1 cellular context compared by ENCODE assay signal in the genomic region with DNA sequence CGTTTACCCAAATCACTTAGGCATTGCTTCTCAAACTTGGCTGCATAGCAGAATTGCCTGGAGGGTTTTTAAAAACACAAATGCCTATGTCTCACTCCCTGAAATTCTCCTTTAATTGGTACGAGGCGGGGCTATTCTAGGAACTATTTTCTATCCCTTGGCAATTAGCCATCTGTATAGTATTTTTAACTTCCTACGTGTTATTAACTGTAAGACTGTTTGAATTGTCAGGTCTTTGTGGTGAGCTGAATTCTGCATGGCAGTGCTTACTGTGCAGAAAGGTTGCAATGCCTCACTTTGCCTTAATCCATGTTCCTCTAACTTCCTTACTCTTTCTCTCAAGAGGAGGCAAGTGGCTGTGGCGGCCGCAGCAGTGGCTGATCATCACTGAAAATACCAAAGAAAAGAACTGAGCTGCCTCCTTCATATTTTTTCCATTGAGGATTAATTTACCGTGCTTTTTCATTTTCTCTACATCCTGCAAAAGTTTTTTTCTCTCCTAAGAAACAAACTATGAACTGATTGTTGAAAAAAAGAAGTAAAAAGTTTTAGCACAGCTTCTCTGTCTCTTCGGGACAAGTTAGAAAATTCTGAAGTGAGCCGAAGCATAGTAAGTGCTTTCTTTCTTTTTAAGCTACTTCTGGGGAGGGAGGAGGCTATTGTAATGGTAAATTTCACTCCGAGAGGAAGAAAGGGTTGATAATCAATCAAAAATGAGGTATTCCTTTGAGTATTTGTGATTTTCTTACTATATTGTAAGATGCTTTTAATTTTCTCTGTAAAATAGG.
TF ChIP-seq lines count a peak whose summit lies in the region.

TSS of gene SHROOM3 (plus strand) at position 329 of the 788 bp plus-strand sequence. CDS start 824 bp downstream, outside the sequence.

TF ChIP-seq in K562, 482 proteins besides CTCF, POLR2A, EP300 and RAD21 (continued from another document):
- TF ChIP-seq USF1 (CRISPR knock-in tag; IDR thresholded peaks at IDR 0.05): no peak
- no peak for TF ChIP-seq CHD7 (IDR thresholded peaks at IDR 0.05; ENCODE audit: low read depth, low read length)
- TF ChIP-seq SMARCB1 (IDR thresholded peaks at IDR 0.05; ENCODE audit: insufficient read length, low read depth): no peak
TF ChIP-seq in K562: peak in this region for 0.
